9 cellular contexts compared by ENCODE assay signal in the genomic region with DNA sequence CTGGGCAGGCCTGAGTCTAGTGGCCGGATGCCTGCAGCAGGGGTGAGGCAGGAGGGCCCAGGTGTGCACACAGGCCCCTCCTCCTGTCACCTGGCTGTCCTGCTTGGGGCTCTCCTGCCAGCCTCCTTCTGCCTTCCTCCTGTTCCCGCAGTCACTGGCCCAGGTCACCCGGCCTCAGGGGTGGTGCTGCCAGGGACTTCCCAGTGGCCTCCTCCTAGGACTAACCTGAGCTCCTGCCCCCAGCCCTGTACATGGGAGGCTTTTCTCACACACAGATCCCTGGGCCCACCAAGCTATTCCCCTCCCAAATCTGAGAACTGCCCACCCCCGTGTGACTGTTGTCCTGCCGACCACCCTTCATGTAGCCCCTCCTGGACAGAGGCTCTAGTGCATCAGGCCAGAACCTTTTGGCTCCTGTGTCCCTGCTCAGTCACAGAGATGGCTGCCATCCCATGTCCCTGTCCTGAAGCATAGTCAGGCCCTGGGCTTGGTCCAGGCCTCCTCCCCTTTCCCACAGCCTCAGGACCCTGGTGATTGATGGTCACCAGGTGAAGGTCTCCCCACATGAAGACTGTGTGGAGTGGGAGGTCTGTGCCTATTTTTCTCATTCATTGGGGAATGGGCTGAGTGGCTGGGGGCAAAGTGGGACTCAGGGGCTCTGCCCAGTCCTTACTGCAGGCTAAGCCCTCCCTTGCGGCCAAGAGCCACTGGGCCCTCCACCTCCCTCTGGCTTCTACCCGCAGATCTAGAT. TPM values are rescaled to one million over a fixed set of nuclear protein-coding genes. Genes with fewer than 3 reads are reported as not detected.
DNase-seq lines count a peak whose midpoint lies in the region; ATAC-seq and TF ChIP-seq lines count a peak whose summit lies in the region.
"Had no signal": no experiment of that assay in that cellular context is flagged by ENCODE, and none has a peak within 500 bp of the region (broad histone marks: within the 10 kb centered on the region; RNA-seq: fewer than 3 reads in every experiment).

No MANE protein-coding gene starts in this region.

- intact Hi-C loops in activated CD4-positive, alpha-beta T cell treated with anti-CD3 and anti-CD28 coated beads, Interleukin-2, amount 10 ng/mL, durations not matched to agents 24 days and 14 days (cut with micrococcal nuclease) = loop anchor here (1.0 kb wide), 2 partner anchors 21 to 39 kb away; no protein-coding TSS in a partner anchor

- H3K36me3 ChIP-seq in SJCRH30 = no peaks in the 10 kb centered on the region

- no peak for TF ChIP-seq POLR2A in erythroblast (IDR thresholded peaks at IDR 0.05; ENCODE audit: low read length)

- peak overlapping the region; percentile 62 for H3K4me3 ChIP-seq in SJCRH30

- peak overlapping the region; percentile 89 for H3K27ac Mint-ChIP-seq in activated CD4-positive, alpha-beta T cell treated with anti-CD3 and anti-CD28 coated beads, Interleukin-2, amount 10 ng/mL, durations not matched to agents 24 days and 14 days
- peak overlapping the region; percentile 86 for H3K27ac Mint-ChIP-seq in glutamatergic neuron (ENCODE audit: unreplicated experiment)
- peak overlapping the region; percentile 81 for H3K27ac Mint-ChIP-seq in stimulated activated memory B cell treated with anti-CD40 and anti-IgM and Interleukin-4, amounts not matched to agents 10 μg/mL and 1 μg/mL and 100 μg/mL, for 72 hours

- ATAC-seq in stimulated activated memory B cell treated with anti-CD40 and anti-IgM and Interleukin-4, amounts not matched to agents 10 μg/mL and 1 μg/mL and 100 μg/mL, for 72 hours = no peak
- no peak for ATAC-seq in HG02970 (IDR thresholded peaks at IDR 0.05; ENCODE audit: low FRiP score, unreplicated experiment)

- H3K4me1 ChIP-seq in SJCRH30 = peaks cover 14% of the 10 kb centered on the region

- peak overlapping the region; percentile 95 for H3K4me3 Mint-ChIP-seq in activated CD4-positive, alpha-beta T cell treated with anti-CD3 and anti-CD28 coated beads, Interleukin-2, amount 10 ng/mL, durations not matched to agents 24 days and 14 days
- peak overlapping the region; percentile 99 for H3K4me3 Mint-ChIP-seq in glutamatergic neuron (ENCODE audit: unreplicated experiment)
- peak overlapping the region; percentile 83 for H3K4me3 Mint-ChIP-seq in stimulated activated memory B cell treated with anti-CD40 and anti-IgM and Interleukin-4, amounts not matched to agents 10 μg/mL and 1 μg/mL and 100 μg/mL, for 72 hours

- H3K27me3 Mint-ChIP-seq in activated CD4-positive, alpha-beta T cell treated with anti-CD3 and anti-CD28 coated beads, Interleukin-2, amount 10 ng/mL, durations not matched to agents 24 days and 14 days = peaks cover 72% of the 10 kb centered on the region
- H3K27me3 Mint-ChIP-seq in glutamatergic neuron (ENCODE audit: unreplicated experiment) = peaks cover 34% of the 10 kb centered on the region
- H3K27me3 Mint-ChIP-seq in stimulated activated memory B cell treated with anti-CD40 and anti-IgM and Interleukin-4, amounts not matched to agents 10 μg/mL and 1 μg/mL and 100 μg/mL, for 72 hours = peaks cover 89% of the 10 kb centered on the region

- peaks cover 34% of the 10 kb centered on the region for H3K4me1 Mint-ChIP-seq in activated CD4-positive, alpha-beta T cell treated with anti-CD3 and anti-CD28 coated beads, Interleukin-2, amount 10 ng/mL, durations not matched to agents 24 days and 14 days
- peaks cover 3% of the 10 kb centered on the region for H3K4me1 Mint-ChIP-seq in glutamatergic neuron (ENCODE audit: low read depth, unreplicated experiment)
- peaks cover 44% of the 10 kb centered on the region for H3K4me1 Mint-ChIP-seq in stimulated activated memory B cell treated with anti-CD40 and anti-IgM and Interleukin-4, amounts not matched to agents 10 μg/mL and 1 μg/mL and 100 μg/mL, for 72 hours

- H3K27me3 ChIP-seq in SJCRH30 = 0 out of 2 replicates have a peak, but pooled peaks cover 4% of the 10 kb centered on the region

- no peak for DNase-seq in activated CD4-positive, alpha-beta T cell treated with anti-CD3 and anti-CD28 coated beads, Interleukin-2, amount 10 ng/mL, durations not matched to agents 24 days and 14 days
- DNase-seq in activated CD4-positive, alpha-beta T cell treated with anti-CD3 and anti-CD28 coated beads for 4 hours = no peak
- DNase-seq in SJCRH30 = peak in 1 of 2 experiments; percentile 30
- DNase-seq in glutamatergic neuron = no peak
- DNase-seq in DMS79 (lab: John Stamatoyannopoulos, UW) = no peak
- no peak for DNase-seq in erythroblast (lab: John Stamatoyannopoulos, UW)

- no peak for TF ChIP-seq CTCF in glutamatergic neuron (IDR thresholded peaks at IDR 0.05; ENCODE audit: partially characterized antibody, unreplicated experiment)

- H3K27ac ChIP-seq in SJCRH30 = no peak overlapping the region; the same call in 1 of the 2 replicates

- peaks cover 2% of the 10 kb centered on the region for H3K36me3 Mint-ChIP-seq in activated CD4-positive, alpha-beta T cell treated with anti-CD3 and anti-CD28 coated beads, Interleukin-2, amount 10 ng/mL, durations not matched to agents 24 days and 14 days (ENCODE audit: low read depth)
- peaks cover 4% of the 10 kb centered on the region for H3K36me3 Mint-ChIP-seq in glutamatergic neuron (ENCODE audit: unreplicated experiment)
- H3K36me3 Mint-ChIP-seq in stimulated activated memory B cell treated with anti-CD40 and anti-IgM and Interleukin-4, amounts not matched to agents 10 μg/mL and 1 μg/mL and 100 μg/mL, for 72 hours = peaks cover 7% of the 10 kb centered on the region

- H3K9me3 Mint-ChIP-seq in activated CD4-positive, alpha-beta T cell treated with anti-CD3 and anti-CD28 coated beads, Interleukin-2, amount 10 ng/mL, durations not matched to agents 24 days and 14 days = no peaks in the 10 kb centered on the region
- H3K9me3 Mint-ChIP-seq in glutamatergic neuron (ENCODE audit: unreplicated experiment) = peaks cover 8% of the 10 kb centered on the region
- H3K9me3 Mint-ChIP-seq in stimulated activated memory B cell treated with anti-CD40 and anti-IgM and Interleukin-4, amounts not matched to agents 10 μg/mL and 1 μg/mL and 100 μg/mL, for 72 hours = no peaks in the 10 kb centered on the region

- no peaks in the 10 kb centered on the region for H3K9me3 ChIP-seq in SJCRH30 (replicated peaks)

RNA-seq across cellular contexts. Expression of gene ULBP1, which starts 1.1 kb away (rescaled TPM):
- 0.49 and 0.76 TPM in 2 replicates for total RNA-seq in activated CD4-positive, alpha-beta T cell treated with anti-CD3 and anti-CD28 coated beads, Interleukin-2, amount 10 ng/mL, durations not matched to agents 24 days and 14 days
- 0.99 and 1.7 TPM in 2 replicates for total RNA-seq in SJCRH30 (2014; rRNA removed; shearing (Covaris generic))
- 9.3 TPM for total RNA-seq in glutamatergic neuron (ENCODE audit: unreplicated experiment)

RNA-seq across cellular contexts. Expression of gene ULBP2, which starts 20.8 kb away (rescaled TPM):
- total RNA-seq in activated CD4-positive, alpha-beta T cell treated with anti-CD3 and anti-CD28 coated beads, Interleukin-2, amount 10 ng/mL, durations not matched to agents 24 days and 14 days = 0.40 and 0.47 TPM in 2 replicates
- 2.7 and 2.9 TPM in 2 replicates for total RNA-seq in SJCRH30 (2014; rRNA removed; shearing (Covaris generic))
- 5.4 TPM for total RNA-seq in glutamatergic neuron (ENCODE audit: unreplicated experiment)

RNA-seq across cellular contexts. Expression of gene RAET1G, which starts 39.7 kb away (rescaled TPM):
- total RNA-seq in activated CD4-positive, alpha-beta T cell treated with anti-CD3 and anti-CD28 coated beads, Interleukin-2, amount 10 ng/mL, durations not matched to agents 24 days and 14 days = not detected in 2 replicates
- total RNA-seq in SJCRH30 (2014; rRNA removed; shearing (Covaris generic)) = not detected in 2 replicates
- not detected for total RNA-seq in glutamatergic neuron (ENCODE audit: unreplicated experiment)
- total RNA-seq: myocyte had no signal
